In the genomic region with DNA sequence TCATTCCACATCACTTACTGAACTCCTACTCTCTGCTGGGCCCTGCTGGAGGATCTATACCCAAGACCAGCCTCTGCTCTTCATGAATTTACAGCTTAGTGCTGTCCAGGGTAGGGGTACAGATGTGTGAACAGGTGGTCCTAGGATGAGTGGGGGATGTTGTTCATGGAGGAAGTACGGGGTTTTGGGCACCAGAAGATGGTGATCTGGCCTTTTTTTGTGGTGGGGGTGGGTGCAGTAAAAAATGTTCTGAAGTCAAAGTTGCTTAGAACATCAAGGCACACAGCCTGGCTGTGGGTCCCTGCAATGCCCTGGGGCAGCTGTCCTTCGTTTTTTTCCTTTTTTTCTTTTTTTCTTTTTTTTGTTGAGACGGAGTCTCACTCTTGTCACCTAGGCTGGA, we compare ENCODE assay signal across 11 cellular contexts.
"Had no signal": no experiment of that assay in that cellular context is flagged by ENCODE, and none has a peak within 500 bp of the region (broad histone marks: within the 10 kb centered on the region; RNA-seq: fewer than 3 reads in every experiment).

No MANE protein-coding gene starts in this region.

- H3K27me3 Mint-ChIP-seq: activated CD4-positive, alpha-beta memory T cell treated with anti-CD3 and anti-CD28 coated beads, Interleukin-2, amount 10 ng/mL, durations not matched to agents 7 days and 5 days; type B pancreatic cell had no signal

- H3K36me3 Mint-ChIP-seq: activated naive CD4-positive, alpha-beta T cell treated with anti-CD3 and anti-CD28 coated beads, Interleukin-2, amount 50 U/mL, for 72 hours; neural progenitor cell; type B pancreatic cell had no signal

- H3K27ac Mint-ChIP-seq: activated CD4-positive, alpha-beta memory T cell treated with anti-CD3 and anti-CD28 coated beads, Interleukin-2, amount 10 ng/mL, durations not matched to agents 7 days and 5 days; activated naive CD4-positive, alpha-beta T cell treated with anti-CD3 and anti-CD28 coated beads, Interleukin-2, amount 50 U/mL, for 72 hours had no signal

- H2AFZ ChIP-seq: neural progenitor cell had no signal

- H3K9ac ChIP-seq: neural progenitor cell had no signal

- H3K27me3 ChIP-seq: brain microvascular endothelial cell, neural progenitor cell, pancreas had no signal

- H3K4me1 ChIP-seq: gastroesophageal sphincter, pancreas had no signal

- H3K9me3 Mint-ChIP-seq: neural progenitor cell, type B pancreatic cell had no signal

- H3K4me2 ChIP-seq: neural progenitor cell had no signal

- H3K4me3 ChIP-seq: gastroesophageal sphincter, neural progenitor cell, pancreas, suprapubic skin had no signal

- H3K27ac ChIP-seq: brain microvascular endothelial cell, gastroesophageal sphincter, neural progenitor cell, pancreas, suprapubic skin had no signal

- ATAC-seq: gastroesophageal sphincter; pancreas; stimulated activated naive CD8-positive, alpha-beta T cell treated with anti-CD3 and anti-CD28 coated beads, Interleukin-15, Interleukin-2, amounts not matched to agents 100 U/mL and 50 U/mL, for 24 hours had no signal

- DNase-seq: activated CD4-positive, alpha-beta memory T cell treated with anti-CD3 and anti-CD28 coated beads, Interleukin-2, amount 10 ng/mL, durations not matched to agents 7 days and 5 days; brain microvascular endothelial cell; kidney glomerular epithelial cell; pancreas; stimulated activated CD4-positive, alpha-beta T cell treated with anti-CD3 and anti-CD28 coated beads, Interleukin-12 subunit alpha, Interleukin-12 subunit beta, amount 100 ng/mL, for 4 hours; stimulated activated naive CD8-positive, alpha-beta T cell treated with anti-CD3 and anti-CD28 coated beads, Interleukin-15, Interleukin-2, amounts not matched to agents 100 U/mL and 50 U/mL, for 24 hours had no signal

- H3K4me3 Mint-ChIP-seq: activated CD4-positive, alpha-beta memory T cell treated with anti-CD3 and anti-CD28 coated beads, Interleukin-2, amount 10 ng/mL, durations not matched to agents 7 days and 5 days; neural progenitor cell; type B pancreatic cell had no signal

- H3K36me3 ChIP-seq: brain microvascular endothelial cell, gastroesophageal sphincter, neural progenitor cell, pancreas, suprapubic skin had no signal

- H3K9me3 ChIP-seq: gastroesophageal sphincter, pancreas, suprapubic skin had no signal
